Comparison of ENCODE assay signal across 15 cellular contexts in genomic region chr12:108567388-108567787, GRCh38. TPM values are rescaled to one million over a fixed set of nuclear protein-coding genes. Genes with fewer than 3 reads are reported as not detected.
DNase-seq lines count a peak whose midpoint lies in the region; ATAC-seq lines count a peak whose summit lies in the region.
"Had no signal": no experiment of that assay in that cellular context is flagged by ENCODE, and none has a peak within 500 bp of the region (broad histone marks: within the 10 kb centered on the region; RNA-seq: fewer than 3 reads in every experiment).

No MANE protein-coding gene starts in this region.

- no peaks in the 10 kb centered on the region for H3K9me3 Mint-ChIP-seq in stimulated activated naive CD8-positive, alpha-beta T cell treated with anti-CD3 and anti-CD28 coated beads, Interleukin-15, Interleukin-2, amounts not matched to agents 100 ng/mL and 50 ng/mL, for 24 hours
- H3K9me3 Mint-ChIP-seq in stimulated activated naive CD8-positive, alpha-beta T cell treated with anti-CD3 and anti-CD28 coated beads, Interleukin-15, amount 100 ng/mL, for 72 hours: no peaks in the 10 kb centered on the region
- H3K9me3 Mint-ChIP-seq in activated naive CD8-positive, alpha-beta T cell treated with anti-CD3 and anti-CD28 coated beads for 36 hours: no peaks in the 10 kb centered on the region
- H3K9me3 Mint-ChIP-seq: activated naive CD4-positive, alpha-beta T cell treated with anti-CD3 and anti-CD28 coated beads, Interleukin-2, amount 50 U/mL, for 72 hours; H9; WTC11 had no signal

- H3K27ac ChIP-seq in muscle layer of duodenum (ENCODE audit: low read length) (peak overlapping the region; percentile 76), mesendoderm (ENCODE audit: low read depth, low read length) (no peak overlapping the region)
- H3K27ac ChIP-seq: vagina had no signal

- no peak overlapping the region for H3K4me2 ChIP-seq in mesendoderm (ENCODE audit: low read length)

- peaks cover 17 to 40% of the 10 kb centered on the region in 2 donors for H3K4me1 ChIP-seq in muscle layer of duodenum (ENCODE audit: control insufficient read depth in 1 of 2, insufficient read depth in 2 of 2, low read length in 2 of 2)
- H3K4me1 ChIP-seq in mesendoderm (ENCODE audit: control insufficient read depth, low read depth, low read length): no peaks in the 10 kb centered on the region

- no peak overlapping the region for H3K9ac ChIP-seq in mesendoderm (ENCODE audit: low read length)

- DNase-seq in stimulated activated naive CD8-positive, alpha-beta T cell treated with anti-CD3 and anti-CD28 coated beads, Interleukin-15, amount 100 ng/mL, for 72 hours: no peak
- no peak for DNase-seq in activated naive CD8-positive, alpha-beta T cell treated with anti-CD3 and anti-CD28 coated beads for 36 hours
- DNase-seq in ureter (ENCODE audit: low spot score): peak; percentile 40
- DNase-seq in D341Med (ENCODE audit: low spot score): no peak
- no peak for DNase-seq in mesendoderm
- DNase-seq: H9, NCI-H345 had no signal

- H2BK120ac ChIP-seq in mesendoderm (ENCODE audit: low read depth, low read length): no peak overlapping the region

- H3K79me1 ChIP-seq in mesendoderm (ENCODE audit: low read length): peaks cover 5% of the 10 kb centered on the region

- no peak for ATAC-seq in stimulated activated naive CD8-positive, alpha-beta T cell treated with anti-CD3 and anti-CD28 coated beads, Interleukin-15, amount 100 ng/mL, for 72 hours
- no peak for ATAC-seq in HG02884 (IDR thresholded peaks at IDR 0.05; ENCODE audit: unreplicated experiment)
- ATAC-seq: activated naive CD4-positive, alpha-beta T cell treated with anti-CD3 and anti-CD28 coated beads, Interleukin-2, amount 50 U/mL, for 72 hours; WTC11 had no signal

- H3K18ac ChIP-seq in mesendoderm (ENCODE audit: low read length): no peak overlapping the region

- H3K27me3 Mint-ChIP-seq in stimulated activated naive CD8-positive, alpha-beta T cell treated with anti-CD3 and anti-CD28 coated beads, Interleukin-15, Interleukin-2, amounts not matched to agents 100 ng/mL and 50 ng/mL, for 24 hours: no peaks in the 10 kb centered on the region
- H3K27me3 Mint-ChIP-seq in stimulated activated naive CD8-positive, alpha-beta T cell treated with anti-CD3 and anti-CD28 coated beads, Interleukin-15, amount 100 ng/mL, for 72 hours: no peaks in the 10 kb centered on the region
- H3K27me3 Mint-ChIP-seq in activated naive CD8-positive, alpha-beta T cell treated with anti-CD3 and anti-CD28 coated beads for 36 hours: no peaks in the 10 kb centered on the region

- H3K4me3 ChIP-seq in muscle layer of duodenum (ENCODE audit: low read depth in 1 of 2, low read length in 2 of 2) (no peak overlapping the region), mesendoderm (ENCODE audit: low read length) (no peak overlapping the region)
- H3K4me3 ChIP-seq: coronary artery, vagina had no signal

- no peak overlapping the region for H3K4me3 Mint-ChIP-seq in stimulated activated naive CD8-positive, alpha-beta T cell treated with anti-CD3 and anti-CD28 coated beads, Interleukin-15, Interleukin-2, amounts not matched to agents 100 ng/mL and 50 ng/mL, for 24 hours
- no peak overlapping the region for H3K4me3 Mint-ChIP-seq in stimulated activated naive CD8-positive, alpha-beta T cell treated with anti-CD3 and anti-CD28 coated beads, Interleukin-15, amount 100 ng/mL, for 72 hours
- H3K4me3 Mint-ChIP-seq in activated naive CD8-positive, alpha-beta T cell treated with anti-CD3 and anti-CD28 coated beads for 36 hours: no peak overlapping the region
- H3K4me3 Mint-ChIP-seq: H9, WTC11 had no signal

- no peak overlapping the region for H4K5ac ChIP-seq in mesendoderm (ENCODE audit: low read length)

- no peaks in the 10 kb centered on the region for H3K9me3 ChIP-seq in muscle layer of duodenum (ENCODE audit: control insufficient read depth in 1 of 2, low read length in 2 of 2)
- H3K9me3 ChIP-seq: vagina had no signal

- H2AK5ac ChIP-seq in mesendoderm (ENCODE audit: low read length): no peak overlapping the region

- H3K79me2 ChIP-seq in mesendoderm (ENCODE audit: control insufficient read depth, insufficient read depth, low read length): peaks cover 5% of the 10 kb centered on the region

- peak overlapping the region; percentile 49 for H3K27ac Mint-ChIP-seq in stimulated activated naive CD8-positive, alpha-beta T cell treated with anti-CD3 and anti-CD28 coated beads, Interleukin-15, Interleukin-2, amounts not matched to agents 100 ng/mL and 50 ng/mL, for 24 hours
- H3K27ac Mint-ChIP-seq in stimulated activated naive CD8-positive, alpha-beta T cell treated with anti-CD3 and anti-CD28 coated beads, Interleukin-15, amount 100 ng/mL, for 72 hours: no peak overlapping the region
- H3K27ac Mint-ChIP-seq in activated naive CD8-positive, alpha-beta T cell treated with anti-CD3 and anti-CD28 coated beads for 36 hours: peak overlapping the region; percentile 96
- H3K27ac Mint-ChIP-seq: H9, WTC11 had no signal

- peaks cover 66% of the 10 kb centered on the region for H3K36me3 Mint-ChIP-seq in stimulated activated naive CD8-positive, alpha-beta T cell treated with anti-CD3 and anti-CD28 coated beads, Interleukin-15, Interleukin-2, amounts not matched to agents 100 ng/mL and 50 ng/mL, for 24 hours (ENCODE audit: low read depth)
- H3K36me3 Mint-ChIP-seq in activated naive CD8-positive, alpha-beta T cell treated with anti-CD3 and anti-CD28 coated beads for 36 hours: peaks cover 41% of the 10 kb centered on the region

- H3K56ac ChIP-seq in mesendoderm (ENCODE audit: low read length): no peak overlapping the region

- H3K4me1 Mint-ChIP-seq in stimulated activated naive CD8-positive, alpha-beta T cell treated with anti-CD3 and anti-CD28 coated beads, Interleukin-15, Interleukin-2, amounts not matched to agents 100 ng/mL and 50 ng/mL, for 24 hours (ENCODE audit: low read depth): peaks cover 92% of the 10 kb centered on the region
- peaks cover 69% of the 10 kb centered on the region for H3K4me1 Mint-ChIP-seq in stimulated activated naive CD8-positive, alpha-beta T cell treated with anti-CD3 and anti-CD28 coated beads, Interleukin-15, amount 100 ng/mL, for 72 hours
- H3K4me1 Mint-ChIP-seq in activated naive CD8-positive, alpha-beta T cell treated with anti-CD3 and anti-CD28 coated beads for 36 hours: peaks cover 78% of the 10 kb centered on the region

- H3K27me3 ChIP-seq in muscle layer of duodenum (ENCODE audit: low read depth, low read length) (no peaks in the 10 kb centered on the region), mesendoderm (ENCODE audit: insufficient read depth, low read length, poor library complexity) (no peaks in the 10 kb centered on the region)
- H3K27me3 ChIP-seq: vagina had no signal

- H4K8ac ChIP-seq in mesendoderm (ENCODE audit: low read depth, low read length): no peak overlapping the region

- no peak overlapping the region for H2BK5ac ChIP-seq in mesendoderm (ENCODE audit: low read length)

- no peak overlapping the region for H2BK15ac ChIP-seq in mesendoderm (replicated peaks; ENCODE audit: low read depth)

- no peak overlapping the region for H3K23ac ChIP-seq in mesendoderm (ENCODE audit: low read length)

- WGBS in mesendoderm (ENCODE audit: extremely low coverage, insufficient coverage, low lambda C conversion rate): no CpG with 5 or more reads among the region's 4 CpGs

- no peak overlapping the region for H3K4ac ChIP-seq in mesendoderm (ENCODE audit: low read depth, low read length)

- peaks cover 52 to 58% of the 10 kb centered on the region in 2 donors for H3K36me3 ChIP-seq in muscle layer of duodenum (ENCODE audit: control insufficient read depth in 1 of 2, insufficient read depth in 2 of 2, low read length in 2 of 2)
- H3K36me3 ChIP-seq in mesendoderm (ENCODE audit: control insufficient read depth, insufficient read depth, low read length): peaks cover 2% of the 10 kb centered on the region

RNA-seq across cellular contexts. Expression of gene ISCU, which starts 5.0 kb away (rescaled TPM):
- 10 to 100 TPM; 69.5 TPM for total RNA-seq in activated naive CD8-positive, alpha-beta T cell treated with anti-CD3 and anti-CD28 coated beads for 36 hours
- 131 TPM for total RNA-seq in ureter
- 67.0 TPM for polyA plus RNA-seq in mesendoderm (2013, experiment 1 of 2)
- 63.2 TPM for polyA plus RNA-seq in mesendoderm (2013, experiment 2 of 2)

RNA-seq across cellular contexts. Expression of gene SART3, which starts 6.4 kb away (rescaled TPM):
- total RNA-seq in activated naive CD8-positive, alpha-beta T cell treated with anti-CD3 and anti-CD28 coated beads for 36 hours: 10 to 100 TPM; 78.7 to 80.9 TPM
- total RNA-seq in ureter: 64.9 TPM
- 44.4 TPM for polyA plus RNA-seq in mesendoderm (2013, experiment 1 of 2)
- polyA plus RNA-seq in mesendoderm (2013, experiment 2 of 2): 44.8 TPM

RNA-seq across cellular contexts. Expression of gene TMEM119, which starts 30.5 kb away (rescaled TPM):
- total RNA-seq in activated naive CD8-positive, alpha-beta T cell treated with anti-CD3 and anti-CD28 coated beads for 36 hours: under 1 TPM in 1 of 2 experiments, not detected in 1; 0.12 TPM
- total RNA-seq in ureter: 15.9 TPM
- polyA plus RNA-seq in mesendoderm (2013, experiment 1 of 2): 0.14 TPM
- 0.13 TPM for polyA plus RNA-seq in mesendoderm (2013, experiment 2 of 2)
- total RNA-seq: glomerular endothelial cell, H9 had no signal

RNA-seq across cellular contexts. Expression of gene FICD, which starts 52.3 kb away (rescaled TPM):
- 1 to 10 TPM; 4.2 to 4.3 TPM for total RNA-seq in activated naive CD8-positive, alpha-beta T cell treated with anti-CD3 and anti-CD28 coated beads for 36 hours
- 6.4 TPM for total RNA-seq in ureter
- polyA plus RNA-seq in mesendoderm (2013, experiment 1 of 2): 2.1 TPM
- polyA plus RNA-seq in mesendoderm (2013, experiment 2 of 2): 2.2 TPM

Comparison
In these comparisons a context has a peak if more than half of its experiments do, and no peak if none do; other contexts are left out.
1. H3K27ac Mint-ChIP-seq: peak in stimulated activated naive CD8-positive, alpha-beta T cell treated with anti-CD3 and anti-CD28 coated beads, Interleukin-15, Interleukin-2, amounts not matched to agents 100 ng/mL and 50 ng/mL, for 24 hours (single experiment) and activated naive CD8-positive, alpha-beta T cell treated with anti-CD3 and anti-CD28 coated beads for 36 hours (single experiment); none in stimulated activated naive CD8-positive, alpha-beta T cell treated with anti-CD3 and anti-CD28 coated beads, Interleukin-15, amount 100 ng/mL, for 72 hours (0 of 2).
2. RNA of gene TMEM119, which starts 30.5 kb away (total RNA-seq): 15.9 TPM in ureter (single experiment); 0.12 TPM in activated naive CD8-positive, alpha-beta T cell treated with anti-CD3 and anti-CD28 coated beads for 36 hours; every median in the first group is over 10 times any median in the second.